ENCODE assay signal across 8 cellular contexts in the genomic region with DNA sequence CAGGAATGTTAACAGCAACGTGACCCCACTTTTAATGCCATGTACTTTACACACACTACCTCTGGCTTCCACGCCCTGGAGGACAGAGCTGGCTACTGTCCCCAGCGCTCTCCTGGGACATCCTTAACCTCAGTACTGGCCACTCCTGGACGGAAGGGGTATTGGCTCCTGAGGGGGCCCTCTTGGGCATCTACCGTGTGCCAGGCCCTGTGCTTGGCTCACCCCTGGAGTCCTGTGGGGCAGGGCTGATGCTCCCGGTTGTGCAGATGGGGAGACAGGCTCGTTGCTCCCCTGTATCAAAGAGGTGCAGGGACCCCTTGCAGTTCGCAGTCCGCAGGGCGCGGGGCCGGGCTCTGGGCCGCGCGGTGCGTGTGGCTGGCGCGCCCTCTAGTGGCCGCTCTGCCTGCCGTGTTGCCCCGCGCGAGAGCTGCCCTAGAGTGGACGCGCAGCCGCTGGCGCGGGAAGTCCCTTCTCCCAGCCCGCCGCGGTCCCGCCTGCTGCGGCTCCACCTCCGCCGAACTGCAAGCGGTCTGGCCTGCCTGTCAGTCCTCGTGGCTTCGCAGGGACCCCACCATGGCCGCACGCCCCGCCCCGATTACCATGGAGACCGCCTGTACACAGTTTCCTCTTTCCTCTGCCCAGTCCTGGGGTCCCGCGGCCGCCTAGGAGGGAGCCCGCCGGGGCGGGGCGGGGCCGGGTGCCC. TPM values are rescaled to one million over a fixed set of nuclear protein-coding genes. Genes with fewer than 3 reads are reported as not detected.
DNase-seq lines count a peak whose midpoint lies in the region; ATAC-seq and TF ChIP-seq lines count a peak whose summit lies in the region.

A gene with protein sequence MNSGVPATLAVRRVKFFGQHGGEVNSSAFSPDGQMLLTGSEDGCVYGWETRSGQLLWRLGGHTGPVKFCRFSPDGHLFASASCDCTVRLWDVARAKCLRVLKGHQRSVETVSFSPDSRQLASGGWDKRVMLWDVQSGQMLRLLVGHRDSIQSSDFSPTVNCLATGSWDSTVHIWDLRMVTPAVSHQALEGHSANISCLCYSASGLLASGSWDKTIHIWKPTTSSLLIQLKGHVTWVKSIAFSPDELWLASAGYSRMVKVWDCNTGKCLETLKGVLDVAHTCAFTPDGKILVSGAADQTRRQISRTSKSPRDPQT (plus strand): TSS at position 632 of the 703 bp plus-strand sequence. CDS start 72 bp downstream, outside the sequence.

- H3K36me3 Mint-ChIP-seq in activated CD4-positive, alpha-beta memory T cell treated with anti-CD3 and anti-CD28 coated beads for 36 hours, result peaks cover 11% of the 10 kb centered on the region

- intact Hi-C loops in activated CD4-positive, alpha-beta memory T cell treated with anti-CD3 and anti-CD28 coated beads for 36 hours (cut with micrococcal nuclease), result loop anchor here (1.0 kb wide), 1 partner anchor 79 kb away; no protein-coding TSS in a partner anchor
- intact Hi-C loops in lower lobe of right lung (cut with DNase I), result loop anchor here (5.0 kb wide), 1 partner anchor 81 kb away; the partner anchor contains the start of gene NR6A1

- ATAC-seq in HG03066 (IDR thresholded peaks at IDR 0.05; ENCODE audit: low read depth, unreplicated experiment), result peak; percentile 58
- peak; percentile 93 to 95 for ATAC-seq in lower lobe of right lung

- H3K4me3 Mint-ChIP-seq in activated CD4-positive, alpha-beta memory T cell treated with anti-CD3 and anti-CD28 coated beads for 36 hours, result peak within 1 kb of the TSS; percentile 70

- H3K4me3 ChIP-seq in lower lobe of right lung, result peak within 1 kb of the TSS; percentile 56

- H3K27ac ChIP-seq in lower lobe of right lung, result peak within 1 kb of the TSS; percentile 34

- peaks cover 14% of the 10 kb centered on the region for H3K4me1 ChIP-seq in lower lobe of right lung

- DNase-seq in SIG-M5 treated with dmso at 0.1 percent for 504 hours (lab: John Stamatoyannopoulos, UW; ENCODE audit: unreplicated experiment) (peak; percentile 59), SIG-M5 (lab: John Stamatoyannopoulos, UW) (no peak), NCI-H526 treated with DMSO at 0.1 percent for 48 hours (lab: John Stamatoyannopoulos, UW) (peak; percentile 25), ecto neural progenitor cell (ENCODE audit: low spot score) (peak; percentile 90), lower lobe of right lung (peak; percentile 85)
- peak; percentile 84 for DNase-seq in activated CD4-positive, alpha-beta memory T cell treated with anti-CD3 and anti-CD28 coated beads for 36 hours
- DNase-seq in stimulated activated CD4-positive, alpha-beta T cell treated with anti-CD3 and anti-CD28 coated beads, TNF-alpha, amount 100 ng/mL, for 24 hours (ENCODE audit: low read depth in 3 of 3), result peak; percentile 39 to 74 (median 55)

- H3K27me3 Mint-ChIP-seq in activated CD4-positive, alpha-beta memory T cell treated with anti-CD3 and anti-CD28 coated beads for 36 hours, result peaks cover 4% of the 10 kb centered on the region

- peak; percentile 98 for TF ChIP-seq CTCF in lower lobe of right lung (IDR thresholded peaks at IDR 0.05)

- H3K9me3 ChIP-seq in lower lobe of right lung, result no peaks in the 10 kb centered on the region

- peaks cover 16% of the 10 kb centered on the region for H3K4me1 Mint-ChIP-seq in activated CD4-positive, alpha-beta memory T cell treated with anti-CD3 and anti-CD28 coated beads for 36 hours (ENCODE audit: low read depth)

- H3K36me3 ChIP-seq in lower lobe of right lung, result peaks cover 19% of the 10 kb centered on the region

- CTCF ChIA-PET in activated CD4-positive, alpha-beta memory T cell treated with anti-CD3 and anti-CD28 coated beads for 36 hours (lab: Charles Lee), result interaction anchor here (0.5 to 17.0 kb wide), 41 partner anchors 8 to 780 kb away, joined by 3 to 530 read pairs (median 5); partner anchors contain the start of genes ARPC5L, NR6A1, OLFML2A and RPL35

- H3K27ac Mint-ChIP-seq in activated CD4-positive, alpha-beta memory T cell treated with anti-CD3 and anti-CD28 coated beads for 36 hours, result no peak within 1 kb of the TSS

- H3K27me3 ChIP-seq in lower lobe of right lung (ENCODE audit: low read depth), result no peaks in the 10 kb centered on the region

- no peaks in the 10 kb centered on the region for H3K9me3 Mint-ChIP-seq in activated CD4-positive, alpha-beta memory T cell treated with anti-CD3 and anti-CD28 coated beads for 36 hours

- POLR2A ChIA-PET in activated CD4-positive, alpha-beta memory T cell treated with anti-CD3 and anti-CD28 coated beads for 36 hours (lab: Charles Lee), result interaction anchor here (0.5 to 1.7 kb wide), 12 partner anchors 8 to 90 kb away, joined by 3 to 11 read pairs (median 4); partner anchors contain the start of genes ARPC5L, NR6A1 and RPL35

RNA-seq across cellular contexts. Expression of the gene that starts here (rescaled TPM):
- not detected for total RNA-seq in activated CD4-positive, alpha-beta memory T cell treated with anti-CD3 and anti-CD28 coated beads for 36 hours
- total RNA-seq in lower lobe of right lung, result 6.6 TPM

Comparison
In these comparisons a context has a peak if more than half of its experiments do, and no peak if none do; other contexts are left out.
1. Peak in DNase-seq in activated CD4-positive, alpha-beta memory T cell treated with anti-CD3 and anti-CD28 coated beads for 36 hours; RNA of the gene not detected or under 1 TPM.